17 cellular contexts compared by ENCODE assay signal in genomic region chr1:227892930-227893695, GRCh38. TPM values are rescaled to one million over a fixed set of nuclear protein-coding genes. Genes with fewer than 3 reads are reported as not detected.
DNase-seq lines count a peak whose midpoint lies in the region; ATAC-seq and TF ChIP-seq lines count a peak whose summit lies in the region.
"Had no signal": no experiment of that assay in that cellular context is flagged by ENCODE, and none has a peak within 500 bp of the region (broad histone marks: within the 10 kb centered on the region; RNA-seq: fewer than 3 reads in every experiment).

No MANE protein-coding gene starts in this region.

- no peaks in the 10 kb centered on the region for H3K9me3 ChIP-seq in lower lobe of right lung
- H3K9me3 ChIP-seq: neutrophil, tibial nerve had no signal

- TF ChIP-seq CTCF in lower lobe of right lung (IDR thresholded peaks at IDR 0.05): no peak

- no peaks in the 10 kb centered on the region for H3K4me1 Mint-ChIP-seq in activated T-cell treated with anti-CD3 and anti-CD28 coated beads, Interleukin-2, amount 50 U/mL, for 24 hours (ENCODE audit: low read depth)
- no peaks in the 10 kb centered on the region for H3K4me1 Mint-ChIP-seq in stimulated activated naive B cell treated with anti-CD40 and anti-IgM and Interleukin-4, amounts not matched to agents 10 μg/mL and 1 μg/mL and 100 μg/mL, for 72 hours
- H3K4me1 Mint-ChIP-seq in activated CD4-positive, alpha-beta T cell treated with anti-CD3 and anti-CD28 coated beads, Interleukin-2, amount 10 ng/mL, durations not matched to agents 24 days and 14 days: no peaks in the 10 kb centered on the region

- H3K27ac ChIP-seq in lower lobe of right lung: no peak overlapping the region
- H3K27ac ChIP-seq: neutrophil had no signal

- H3K4me1 ChIP-seq in lower lobe of right lung: no peaks in the 10 kb centered on the region

- no peak overlapping the region for H3K4me3 ChIP-seq in lower lobe of right lung
- H3K4me3 ChIP-seq: tibial nerve had no signal

- intact Hi-C loops in lower lobe of right lung (cut with DNase I): no loop called here
- intact Hi-C loops in activated CD4-positive, alpha-beta T cell treated with anti-CD3 and anti-CD28 coated beads, Interleukin-2, amount 10 ng/mL, durations not matched to agents 24 days and 14 days (cut with micrococcal nuclease): no loop called here

- H3K27ac Mint-ChIP-seq in activated T-cell treated with anti-CD3 and anti-CD28 coated beads, Interleukin-2, amount 50 U/mL, for 24 hours: peak overlapping the region; percentile 19
- H3K27ac Mint-ChIP-seq in stimulated activated naive B cell treated with anti-CD40 and anti-IgM and Interleukin-4, amounts not matched to agents 10 μg/mL and 1 μg/mL and 100 μg/mL, for 72 hours: no peak overlapping the region
- H3K27ac Mint-ChIP-seq in activated CD4-positive, alpha-beta T cell treated with anti-CD3 and anti-CD28 coated beads, Interleukin-2, amount 10 ng/mL, durations not matched to agents 24 days and 14 days: no peak overlapping the region
- H3K27ac Mint-ChIP-seq: HFFc6 had no signal

- H3K36me3 ChIP-seq in lower lobe of right lung: no peaks in the 10 kb centered on the region
- H3K36me3 ChIP-seq: neutrophil, tibial nerve had no signal

- H3K27me3 Mint-ChIP-seq in activated T-cell treated with anti-CD3 and anti-CD28 coated beads, Interleukin-2, amount 50 U/mL, for 24 hours: no peaks in the 10 kb centered on the region
- no peaks in the 10 kb centered on the region for H3K27me3 Mint-ChIP-seq in stimulated activated naive B cell treated with anti-CD40 and anti-IgM and Interleukin-4, amounts not matched to agents 10 μg/mL and 1 μg/mL and 100 μg/mL, for 72 hours
- H3K27me3 Mint-ChIP-seq in activated CD4-positive, alpha-beta T cell treated with anti-CD3 and anti-CD28 coated beads, Interleukin-2, amount 10 ng/mL, durations not matched to agents 24 days and 14 days: no peaks in the 10 kb centered on the region
- H3K27me3 Mint-ChIP-seq: central memory CD8-positive, alpha-beta T cell; T-cell had no signal

- H3K9me3 Mint-ChIP-seq in activated T-cell treated with anti-CD3 and anti-CD28 coated beads, Interleukin-2, amount 50 U/mL, for 24 hours: no peaks in the 10 kb centered on the region
- H3K9me3 Mint-ChIP-seq in stimulated activated naive B cell treated with anti-CD40 and anti-IgM and Interleukin-4, amounts not matched to agents 10 μg/mL and 1 μg/mL and 100 μg/mL, for 72 hours: no peaks in the 10 kb centered on the region
- no peaks in the 10 kb centered on the region for H3K9me3 Mint-ChIP-seq in activated CD4-positive, alpha-beta T cell treated with anti-CD3 and anti-CD28 coated beads, Interleukin-2, amount 10 ng/mL, durations not matched to agents 24 days and 14 days
- H3K9me3 Mint-ChIP-seq: central memory CD8-positive, alpha-beta T cell; HFFc6; T-cell had no signal

- no peak overlapping the region for H3K4me3 Mint-ChIP-seq in activated T-cell treated with anti-CD3 and anti-CD28 coated beads, Interleukin-2, amount 50 U/mL, for 24 hours
- H3K4me3 Mint-ChIP-seq in stimulated activated naive B cell treated with anti-CD40 and anti-IgM and Interleukin-4, amounts not matched to agents 10 μg/mL and 1 μg/mL and 100 μg/mL, for 72 hours: no peak overlapping the region
- no peak overlapping the region for H3K4me3 Mint-ChIP-seq in activated CD4-positive, alpha-beta T cell treated with anti-CD3 and anti-CD28 coated beads, Interleukin-2, amount 10 ng/mL, durations not matched to agents 24 days and 14 days
- H3K4me3 Mint-ChIP-seq: central memory CD8-positive, alpha-beta T cell; HFFc6; T-cell had no signal

- no peaks in the 10 kb centered on the region for H3K36me3 Mint-ChIP-seq in activated T-cell treated with anti-CD3 and anti-CD28 coated beads, Interleukin-2, amount 50 U/mL, for 24 hours (ENCODE audit: low read depth)
- no peaks in the 10 kb centered on the region for H3K36me3 Mint-ChIP-seq in stimulated activated naive B cell treated with anti-CD40 and anti-IgM and Interleukin-4, amounts not matched to agents 10 μg/mL and 1 μg/mL and 100 μg/mL, for 72 hours
- H3K36me3 Mint-ChIP-seq in activated CD4-positive, alpha-beta T cell treated with anti-CD3 and anti-CD28 coated beads, Interleukin-2, amount 10 ng/mL, durations not matched to agents 24 days and 14 days (ENCODE audit: low read depth): no peaks in the 10 kb centered on the region
- H3K36me3 Mint-ChIP-seq: T-cell had no signal

- ATAC-seq in lower lobe of right lung (no peak), GM18505 (IDR thresholded peaks at IDR 0.05; ENCODE audit: unreplicated experiment) (no peak)
- no peak for ATAC-seq in stimulated activated naive B cell treated with anti-CD40 and anti-IgM and Interleukin-4, amounts not matched to agents 10 μg/mL and 1 μg/mL and 100 μg/mL, for 72 hours (replicated peaks)
- ATAC-seq: esophagus mucosa, T-cell had no signal

- H3K27me3 ChIP-seq in lower lobe of right lung (ENCODE audit: low read depth): no peaks in the 10 kb centered on the region
- H3K27me3 ChIP-seq: tibial nerve had no signal

- TF ChIP-seq POLR2A in GM18505 (IDR thresholded peaks at IDR 0.05; ENCODE audit: borderline replicate concordance, extremely low read depth, insufficient read depth, insufficient read length): no peak

- peak; percentile 25 for DNase-seq in activated T-cell treated with anti-CD3 and anti-CD28 coated beads, Interleukin-2, amount 50 U/mL, for 24 hours
- no peak for DNase-seq in activated T-cell treated with anti-CD3 and anti-CD28 coated beads, Interleukin-2, amount 50 U/mL, for 1 hour
- DNase-seq in activated effector memory CD4-positive, alpha-beta T cell treated with anti-CD3 and anti-CD28 coated beads, Interleukin-2, amount 50 U/mL, for 16 hours: peak; percentile 58
- peak; percentile 37 for DNase-seq in lower lobe of right lung
- peak; percentile 0 for DNase-seq in stimulated activated naive B cell treated with anti-CD40 and anti-IgM and Interleukin-4, amounts not matched to agents 10 μg/mL and 1 μg/mL and 100 μg/mL, for 72 hours
- no peak for DNase-seq in effector CD4-positive, alpha-beta T cell
- DNase-seq in activated CD4-positive, alpha-beta T cell treated with anti-CD3 and anti-CD28 coated beads, Interleukin-2, amount 10 ng/mL, durations not matched to agents 24 days and 14 days: no peak
- DNase-seq: activated gamma-delta T cell treated with Interleukin-2 at 50 U/mL for 16 hours, HFFc6, NCI-H1048 had no signal

RNA-seq across cellular contexts. Expression of gene WNT9A, which starts 54.6 kb away (rescaled TPM):
- 7.0 TPM for total RNA-seq in lower lobe of right lung
- not detected in 2 replicates for total RNA-seq in activated CD4-positive, alpha-beta T cell treated with anti-CD3 and anti-CD28 coated beads, Interleukin-2, amount 10 ng/mL, durations not matched to agents 24 days and 14 days
- total RNA-seq: OCI-LY7 had no signal

Comparison
In these comparisons a context has a peak if more than half of its experiments do, and no peak if none do; other contexts are left out.
1. DNase-seq: peak in activated T-cell treated with anti-CD3 and anti-CD28 coated beads, Interleukin-2, amount 50 U/mL, for 24 hours (single experiment), activated effector memory CD4-positive, alpha-beta T cell treated with anti-CD3 and anti-CD28 coated beads, Interleukin-2, amount 50 U/mL, for 16 hours (single experiment), lower lobe of right lung (single experiment) and stimulated activated naive B cell treated with anti-CD40 and anti-IgM and Interleukin-4, amounts not matched to agents 10 μg/mL and 1 μg/mL and 100 μg/mL, for 72 hours (single experiment); none in activated T-cell treated with anti-CD3 and anti-CD28 coated beads, Interleukin-2, amount 50 U/mL, for 1 hour (single experiment), effector CD4-positive, alpha-beta T cell (single experiment) and activated CD4-positive, alpha-beta T cell treated with anti-CD3 and anti-CD28 coated beads, Interleukin-2, amount 10 ng/mL, durations not matched to agents 24 days and 14 days (single experiment).